ENCODE assay signal across 25 cellular contexts in genomic region chr11:120974466-120974865, GRCh38.
"Had no signal": no experiment of that assay in that cellular context is flagged by ENCODE, and none has a peak within 500 bp of the region (broad histone marks: within the 10 kb centered on the region; RNA-seq: fewer than 3 reads in every experiment).

No MANE protein-coding gene starts in this region.

- H3K9me3 Mint-ChIP-seq: activated CD4-positive, alpha-beta memory T cell treated with anti-CD3 and anti-CD28 coated beads for 36 hours; activated CD4-positive, alpha-beta T cell treated with anti-CD3 and anti-CD28 coated beads, Interleukin-2, amount 10 ng/mL, durations not matched to agents 24 days and 14 days; activated naive CD4-positive, alpha-beta T cell treated with anti-CD3 and anti-CD28 coated beads, Interleukin-2, amount 10 ng/mL, durations not matched to agents 7 days and 5 days; activated naive CD4-positive, alpha-beta T cell treated with anti-CD3 and anti-CD28 coated beads, Interleukin-2, amount 50 U/mL, for 72 hours; activated naive CD8-positive, alpha-beta T cell treated with anti-CD3 and anti-CD28 coated beads, Interleukin-2, amount 10 ng/mL, durations not matched to agents 7 days and 5 days; activated T-helper 1 cell treated with anti-CD3 and anti-CD28 coated beads, Interleukin-12 subunit alpha, Interleukin-12 subunit beta, Interleukin-2, Interleukin-4 antibody, amounts not matched to agents 30 ng/mL and 10 ng/mL and 1 ng/mL, durations not matched to agents 14 hours and 24 hours and 36 hours; activated T-helper 2 cell treated with anti-CD3 and anti-CD28 coated beads, Interferon-gamma antibody, Interleukin-2, Interleukin-4, amounts not matched to agents 10 μg/mL and 5 μg/mL and 100 μg/mL, durations not matched to agents 14 hours and 24 hours and 36 hours; effector memory CD8-positive, alpha-beta T cell had no signal

- H3K27me3 ChIP-seq: ascending aorta had no signal

- H3K9me3 ChIP-seq: ascending aorta had no signal

- H3K4me3 Mint-ChIP-seq: activated CD4-positive, alpha-beta memory T cell treated with anti-CD3 and anti-CD28 coated beads for 36 hours; activated CD4-positive, alpha-beta T cell treated with anti-CD3 and anti-CD28 coated beads for 36 hours; activated CD4-positive, alpha-beta T cell treated with anti-CD3 and anti-CD28 coated beads, Interleukin-2, amount 10 ng/mL, durations not matched to agents 24 days and 14 days; activated CD8-positive, alpha-beta memory T cell treated with anti-CD3 and anti-CD28 coated beads, Interleukin-2, amount 10 ng/mL, durations not matched to agents 7 days and 5 days; activated CD8-positive, alpha-beta T cell treated with anti-CD3 and anti-CD28 coated beads, Interleukin-2, amount 10 ng/mL, durations not matched to agents 7 days and 5 days; activated naive CD4-positive, alpha-beta T cell treated with anti-CD3 and anti-CD28 coated beads, Interleukin-2, amount 10 ng/mL, durations not matched to agents 7 days and 5 days; activated naive CD8-positive, alpha-beta T cell treated with anti-CD3 and anti-CD28 coated beads, Interleukin-2, amount 10 ng/mL, durations not matched to agents 7 days and 5 days; activated T-helper 1 cell treated with anti-CD3 and anti-CD28 coated beads, Interleukin-12 subunit alpha, Interleukin-12 subunit beta, Interleukin-2, Interleukin-4 antibody, amounts not matched to agents 30 ng/mL and 10 ng/mL and 1 ng/mL, durations not matched to agents 14 hours and 24 hours and 36 hours; effector memory CD8-positive, alpha-beta T cell had no signal

- H3K4me1 ChIP-seq: ascending aorta had no signal

- DNase-seq: activated CD4-positive, alpha-beta memory T cell treated with anti-CD3 and anti-CD28 coated beads for 36 hours; activated CD4-positive, alpha-beta T cell treated with anti-CD3 and anti-CD28 coated beads for 36 hours; activated CD4-positive, alpha-beta T cell treated with anti-CD3 and anti-CD28 coated beads, Interleukin-2, amount 10 ng/mL, durations not matched to agents 24 days and 14 days; activated CD4-positive, CD25-positive, alpha-beta regulatory T cell; activated CD4-positive, CD25-positive, alpha-beta regulatory T cell treated with anti-CD3 and anti-CD28 coated beads, Interleukin-2, amount 50 U/mL, for 72 hours; activated CD8-positive, alpha-beta memory T cell treated with anti-CD3 and anti-CD28 coated beads, Interleukin-2, amount 10 ng/mL, durations not matched to agents 7 days and 5 days; activated CD8-positive, alpha-beta memory T cell treated with anti-CD3 and anti-CD28 coated beads, Interleukin-2, amount 50 U/mL, for 4 hours; activated CD8-positive, alpha-beta T cell treated with anti-CD3 and anti-CD28 coated beads, Interleukin-2, amount 10 ng/mL, durations not matched to agents 7 days and 5 days; activated gamma-delta T cell; activated naive CD4-positive, alpha-beta T cell; activated naive CD4-positive, alpha-beta T cell treated with anti-CD3 and anti-CD28 coated beads, Interleukin-2, amount 10 ng/mL, durations not matched to agents 7 days and 5 days; activated naive CD8-positive, alpha-beta T cell treated with anti-CD3 and anti-CD28 coated beads, Interleukin-2, amount 10 ng/mL, durations not matched to agents 7 days and 5 days; activated T-cell treated with anti-CD3 and anti-CD28 coated beads, Interleukin-2, amount 50 U/mL, for 1 hour; activated T-cell treated with anti-CD3 and anti-CD28 coated beads, Interleukin-2, amount 50 U/mL, for 48 hours; caudate nucleus; cortex of kidney; effector CD4-positive, alpha-beta T cell; effector memory CD8-positive, alpha-beta T cell; foreskin fibroblast; glutamatergic neuron; T-helper 2 cell had no signal

- H3K27ac ChIP-seq: ascending aorta had no signal

- H3K36me3 ChIP-seq: ascending aorta had no signal

- H3K36me3 Mint-ChIP-seq: activated CD4-positive, alpha-beta memory T cell treated with anti-CD3 and anti-CD28 coated beads for 36 hours; activated CD8-positive, alpha-beta memory T cell treated with anti-CD3 and anti-CD28 coated beads, Interleukin-2, amount 10 ng/mL, durations not matched to agents 7 days and 5 days; activated naive CD4-positive, alpha-beta T cell treated with anti-CD3 and anti-CD28 coated beads, Interleukin-2, amount 10 ng/mL, durations not matched to agents 7 days and 5 days; activated naive CD4-positive, alpha-beta T cell treated with anti-CD3 and anti-CD28 coated beads, Interleukin-2, amount 50 U/mL, for 72 hours; activated naive CD8-positive, alpha-beta T cell treated with anti-CD3 and anti-CD28 coated beads, Interleukin-2, amount 10 ng/mL, durations not matched to agents 7 days and 5 days had no signal

- H3K27ac Mint-ChIP-seq: activated CD4-positive, alpha-beta memory T cell treated with anti-CD3 and anti-CD28 coated beads for 36 hours; activated CD4-positive, alpha-beta T cell treated with anti-CD3 and anti-CD28 coated beads for 36 hours; activated CD4-positive, alpha-beta T cell treated with anti-CD3 and anti-CD28 coated beads, Interleukin-2, amount 10 ng/mL, durations not matched to agents 24 days and 14 days; activated CD8-positive, alpha-beta memory T cell treated with anti-CD3 and anti-CD28 coated beads, Interleukin-2, amount 10 ng/mL, durations not matched to agents 7 days and 5 days; activated CD8-positive, alpha-beta T cell treated with anti-CD3 and anti-CD28 coated beads, Interleukin-2, amount 10 ng/mL, durations not matched to agents 7 days and 5 days; activated naive CD4-positive, alpha-beta T cell treated with anti-CD3 and anti-CD28 coated beads, Interleukin-2, amount 10 ng/mL, durations not matched to agents 7 days and 5 days; activated naive CD4-positive, alpha-beta T cell treated with anti-CD3 and anti-CD28 coated beads, Interleukin-2, amount 50 U/mL, for 72 hours; activated naive CD8-positive, alpha-beta T cell treated with anti-CD3 and anti-CD28 coated beads, Interleukin-2, amount 10 ng/mL, durations not matched to agents 7 days and 5 days; activated T-helper 1 cell treated with anti-CD3 and anti-CD28 coated beads, Interleukin-12 subunit alpha, Interleukin-12 subunit beta, Interleukin-2, Interleukin-4 antibody, amounts not matched to agents 30 ng/mL and 10 ng/mL and 1 ng/mL, durations not matched to agents 14 hours and 24 hours and 36 hours; activated T-helper 2 cell treated with anti-CD3 and anti-CD28 coated beads, Interferon-gamma antibody, Interleukin-2, Interleukin-4, amounts not matched to agents 10 μg/mL and 5 μg/mL and 100 μg/mL, durations not matched to agents 14 hours and 24 hours and 36 hours; effector memory CD8-positive, alpha-beta T cell had no signal

- H3K4me1 Mint-ChIP-seq: activated CD4-positive, alpha-beta T cell treated with anti-CD3 and anti-CD28 coated beads for 36 hours; activated CD4-positive, alpha-beta T cell treated with anti-CD3 and anti-CD28 coated beads, Interleukin-2, amount 10 ng/mL, durations not matched to agents 24 days and 14 days; activated CD8-positive, alpha-beta memory T cell treated with anti-CD3 and anti-CD28 coated beads, Interleukin-2, amount 10 ng/mL, durations not matched to agents 7 days and 5 days; activated naive CD4-positive, alpha-beta T cell treated with anti-CD3 and anti-CD28 coated beads, Interleukin-2, amount 10 ng/mL, durations not matched to agents 7 days and 5 days; activated naive CD8-positive, alpha-beta T cell treated with anti-CD3 and anti-CD28 coated beads, Interleukin-2, amount 10 ng/mL, durations not matched to agents 7 days and 5 days had no signal

- H3K4me3 ChIP-seq: ascending aorta had no signal
